ENCODE assay signal across 8 cellular contexts in the genomic region with DNA sequence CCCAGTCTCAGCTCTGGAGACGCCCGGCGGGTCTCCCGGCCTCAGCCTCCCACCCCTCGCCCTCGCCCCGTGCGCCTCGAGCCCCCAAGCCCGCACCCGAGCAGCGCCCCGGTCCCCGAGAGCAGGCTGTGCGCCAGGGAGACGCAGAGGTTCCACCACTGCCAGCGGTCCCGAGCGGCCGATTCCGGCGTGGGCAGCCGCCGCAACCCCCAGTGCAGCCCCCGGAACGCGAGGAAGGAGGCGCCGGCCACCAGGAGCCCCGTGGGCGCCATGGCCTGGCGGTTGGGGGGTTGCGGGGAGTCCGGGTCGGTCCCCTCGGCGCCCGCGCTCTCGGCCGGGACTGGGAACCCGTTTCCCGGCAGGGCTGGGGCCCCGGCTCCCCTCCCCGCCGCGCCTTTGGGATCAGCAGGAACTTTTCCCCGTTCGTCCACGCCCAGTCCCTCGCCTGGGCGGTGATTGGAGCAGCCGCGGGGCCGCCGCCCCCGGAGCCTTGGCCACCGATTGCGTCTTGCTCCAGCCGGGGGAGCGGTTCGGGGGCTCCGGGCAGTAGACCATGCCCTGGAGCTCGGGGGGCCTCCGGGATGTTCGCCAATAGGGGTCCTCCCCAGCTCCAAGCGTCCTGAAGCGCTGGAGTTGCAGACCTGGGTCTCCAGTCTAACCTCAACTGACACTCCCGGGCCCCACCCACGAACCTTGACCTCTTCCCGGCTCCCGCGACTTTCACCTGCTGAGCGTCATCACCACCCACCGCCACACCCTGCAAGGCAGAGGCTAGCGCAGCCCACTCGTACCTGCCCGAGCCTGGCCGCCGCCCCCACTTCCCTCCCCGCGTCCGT. TPM values are rescaled to one million over a fixed set of nuclear protein-coding genes. Genes with fewer than 3 reads are reported as not detected.
DNase-seq lines count a peak whose midpoint lies in the region; ATAC-seq and TF ChIP-seq lines count a peak whose summit lies in the region.

Gene TLCD2, minus strand, starts transcription at position 407 of the 836 bp plus-strand sequence. Its CDS starts 135 bp downstream, at position 272.

- DNase-seq in CD1c-positive myeloid dendritic cell (ENCODE audit: extremely low spot score) (peak; percentile 51), HFFc6 (peak; percentile 55), Right ventricle myocardium superior (peak; percentile 87), osteocyte (ENCODE audit: extremely low spot score, unreplicated experiment) (no peak), hippocampal formation (lab: John Stamatoyannopoulos, UW) (no peak), COLO829 (ENCODE audit: low spot score) (no peak)
- DNase-seq in activated T-helper 2 cell treated with anti-CD3 and anti-CD28 coated beads, Interferon-gamma antibody, Interleukin-2, Interleukin-4, amounts not matched to agents 10 μg/mL and 5 μg/mL and 100 μg/mL, durations not matched to agents 14 hours and 24 hours and 36 hours (ENCODE audit: low spot score): no peak

- no peaks in the 10 kb centered on the region for H3K9me3 Mint-ChIP-seq in HFFc6
- no peaks in the 10 kb centered on the region for H3K9me3 Mint-ChIP-seq in activated T-helper 2 cell treated with anti-CD3 and anti-CD28 coated beads, Interferon-gamma antibody, Interleukin-2, Interleukin-4, amounts not matched to agents 10 μg/mL and 5 μg/mL and 100 μg/mL, durations not matched to agents 14 hours and 24 hours and 36 hours
- H3K9me3 Mint-ChIP-seq in osteocyte (ENCODE audit: unreplicated experiment): no peaks in the 10 kb centered on the region

- peak within 1 kb of the TSS; percentile 91 for H3K4me3 Mint-ChIP-seq in HFFc6
- H3K4me3 Mint-ChIP-seq in activated T-helper 2 cell treated with anti-CD3 and anti-CD28 coated beads, Interferon-gamma antibody, Interleukin-2, Interleukin-4, amounts not matched to agents 10 μg/mL and 5 μg/mL and 100 μg/mL, durations not matched to agents 14 hours and 24 hours and 36 hours (ENCODE audit: low read depth): peak within 1 kb of the TSS; percentile 60
- H3K4me3 Mint-ChIP-seq in osteocyte (ENCODE audit: unreplicated experiment): peak within 1 kb of the TSS; percentile 71

- H3K4me1 Mint-ChIP-seq in HFFc6 (ENCODE audit: low read depth) (peaks cover 36% of the 10 kb centered on the region), osteocyte (ENCODE audit: unreplicated experiment) (peaks cover 43% of the 10 kb centered on the region)
- H3K4me1 Mint-ChIP-seq in activated T-helper 2 cell treated with anti-CD3 and anti-CD28 coated beads, Interferon-gamma antibody, Interleukin-2, Interleukin-4, amounts not matched to agents 10 μg/mL and 5 μg/mL and 100 μg/mL, durations not matched to agents 14 hours and 24 hours and 36 hours (ENCODE audit: low read depth): peaks cover 18% of the 10 kb centered on the region

- H3K36me3 Mint-ChIP-seq in HFFc6 (ENCODE audit: low read depth): peaks cover 36% of the 10 kb centered on the region
- H3K36me3 Mint-ChIP-seq in activated T-helper 2 cell treated with anti-CD3 and anti-CD28 coated beads, Interferon-gamma antibody, Interleukin-2, Interleukin-4, amounts not matched to agents 10 μg/mL and 5 μg/mL and 100 μg/mL, durations not matched to agents 14 hours and 24 hours and 36 hours (ENCODE audit: low read depth): peaks cover 20% of the 10 kb centered on the region
- peaks cover 21% of the 10 kb centered on the region for H3K36me3 Mint-ChIP-seq in osteocyte (ENCODE audit: unreplicated experiment)

- intact Hi-C loops in activated T-helper 2 cell treated with anti-CD3 and anti-CD28 coated beads, Interferon-gamma antibody, Interleukin-2, Interleukin-4, amounts not matched to agents 10 μg/mL and 5 μg/mL and 100 μg/mL, durations not matched to agents 14 hours and 24 hours and 36 hours (cut with micrococcal nuclease): no loop called here
- intact Hi-C loops in Right ventricle myocardium superior (cut with DNase I): loop anchor here (5.0 kb wide), 1 partner anchor 43 kb away; no protein-coding TSS in a partner anchor

- H3K27me3 Mint-ChIP-seq in HFFc6 (ENCODE audit: insufficient read depth) (peaks cover 29% of the 10 kb centered on the region), osteocyte (ENCODE audit: unreplicated experiment) (no peaks in the 10 kb centered on the region)
- peaks cover 47% of the 10 kb centered on the region for H3K27me3 Mint-ChIP-seq in activated T-helper 2 cell treated with anti-CD3 and anti-CD28 coated beads, Interferon-gamma antibody, Interleukin-2, Interleukin-4, amounts not matched to agents 10 μg/mL and 5 μg/mL and 100 μg/mL, durations not matched to agents 14 hours and 24 hours and 36 hours (ENCODE audit: low read depth)

- peak; percentile 55 for ATAC-seq in Right ventricle myocardium superior (ENCODE audit: poor library complexity)
- ATAC-seq in HG02970 (IDR thresholded peaks at IDR 0.05; ENCODE audit: low FRiP score, unreplicated experiment): no peak

- H3K27ac Mint-ChIP-seq in HFFc6 (peak within 1 kb of the TSS; percentile 79), osteocyte (ENCODE audit: unreplicated experiment) (peak within 1 kb of the TSS; percentile 78)
- H3K27ac Mint-ChIP-seq in activated T-helper 2 cell treated with anti-CD3 and anti-CD28 coated beads, Interferon-gamma antibody, Interleukin-2, Interleukin-4, amounts not matched to agents 10 μg/mL and 5 μg/mL and 100 μg/mL, durations not matched to agents 14 hours and 24 hours and 36 hours: no peak within 1 kb of the TSS

- TF ChIP-seq CTCF in HFFc6 (IDR thresholded peaks at IDR 0.05) (no peak), osteocyte (IDR thresholded peaks at IDR 0.05) (no peak)

RNA-seq across cellular contexts. Expression of gene TLCD2, which starts in this region (rescaled TPM):
- total RNA-seq in HFFc6 (2021; fragmentation: NEBNext Ultra II Directional; extraction: Animal tissue kit (Norgen Biotek cat#: 25700)): 1 to 10 TPM; 2.7 to 3.8 (median 3.2) TPM
- total RNA-seq in activated T-helper 2 cell treated with anti-CD3 and anti-CD28 coated beads, Interferon-gamma antibody, Interleukin-2, Interleukin-4, amounts not matched to agents 10 μg/mL and 5 μg/mL and 100 μg/mL, durations not matched to agents 14 hours and 24 hours and 36 hours: 0.09 and 0.30 TPM in 2 replicates
- total RNA-seq in Right ventricle myocardium superior: 2.0 TPM
- total RNA-seq in osteocyte: 4.2 and 4.7 TPM in 2 replicates

Comparison
In these comparisons a context has a peak if more than half of its experiments do, and no peak if none do; other contexts are left out.
1. DNase-seq: peak in CD1c-positive myeloid dendritic cell (single experiment), HFFc6 (single experiment) and Right ventricle myocardium superior (single experiment); none in activated T-helper 2 cell treated with anti-CD3 and anti-CD28 coated beads, Interferon-gamma antibody, Interleukin-2, Interleukin-4, amounts not matched to agents 10 μg/mL and 5 μg/mL and 100 μg/mL, durations not matched to agents 14 hours and 24 hours and 36 hours (single experiment), osteocyte (single experiment), hippocampal formation (0 of 2) and COLO829 (single experiment).
2. Peak in every context shown above with its lines, with median percentiles within 50 percentile points of each other: H3K4me3 Mint-ChIP-seq.